ENCODE assay signal across 20 cellular contexts in genomic region chr16:53785044-53785443, GRCh38.
A peak's percentile ranks its signal among the peaks of the same experiment; 100 is the strongest.
DNase-seq lines count a peak whose midpoint lies in the region; ATAC-seq, FAIRE-seq and TF ChIP-seq lines count a peak whose summit lies in the region.
"Had no signal": no experiment of that assay in that cellular context is flagged by ENCODE, and none has a peak within 500 bp of the region (broad histone marks: within the 10 kb centered on the region; RNA-seq: fewer than 3 reads in every experiment).

No MANE protein-coding gene starts in this region.

- H3K4me2 ChIP-seq in GM23248 (ENCODE audit: unreplicated experiment) (no peak overlapping the region), keratinocyte (ENCODE audit: control insufficient read depth, extremely low read depth, insufficient read depth, low read depth, low read length) (no peak overlapping the region)

- no peaks in the 10 kb centered on the region for H3K27me3 Mint-ChIP-seq in activated CD8-positive, alpha-beta T cell treated with anti-CD3 and anti-CD28 coated beads for 36 hours
- H3K27me3 Mint-ChIP-seq: progenitor cell of endocrine pancreas had no signal

- no peak for ATAC-seq in activated CD8-positive, alpha-beta T cell treated with anti-CD3 and anti-CD28 coated beads for 36 hours
- ATAC-seq: left colon had no signal

- peak; percentile 53 for DNase-seq in GM23248
- peak; percentile 22 for DNase-seq in NCI-H2171 (lab: John Stamatoyannopoulos, UW)
- DNase-seq in adipocyte (ENCODE audit: low read depth), result peak; percentile 76
- no peak for DNase-seq in keratinocyte (ENCODE audit: low read depth, low spot score)
- DNase-seq in Ammon's horn (ENCODE audit: low spot score), result no peak
- DNase-seq in activated CD8-positive, alpha-beta T cell treated with anti-CD3 and anti-CD28 coated beads for 36 hours, result no peak
- DNase-seq in anterior cingulate cortex (lab: John Stamatoyannopoulos, UW), result no peak
- DNase-seq in adrenal gland, result no peak
- DNase-seq: activated CD4-positive, alpha-beta T cell treated with anti-CD3 and anti-CD28 coated beads for 1 hour; AML-193; central memory CD4-positive, alpha-beta T cell; COR-L47; effector memory CD4-positive, alpha-beta T cell; left colon; midbrain; NCI-H1436; NCI-H524 treated with DMSO at 0.1 percent for 48 hours; Peyer's patch had no signal

- H3K4me1 ChIP-seq in GM23248 (ENCODE audit: insufficient read depth) (peaks cover 35% of the 10 kb centered on the region), adipocyte (ENCODE audit: control insufficient read depth, insufficient read depth, low read length) (peaks cover 37% of the 10 kb centered on the region), keratinocyte (ENCODE audit: control insufficient read depth, extremely low read depth, insufficient read depth, low read length) (peaks cover 57% of the 10 kb centered on the region), adrenal gland (replicated peaks in 1 of 2) (peaks cover 0 to 23% of the 10 kb centered on the region in 2 donors)
- H3K4me1 ChIP-seq: Peyer's patch had no signal

- no peaks in the 10 kb centered on the region for H3K9me3 Mint-ChIP-seq in activated CD8-positive, alpha-beta T cell treated with anti-CD3 and anti-CD28 coated beads for 36 hours

- intact Hi-C loops in activated CD8-positive, alpha-beta T cell treated with anti-CD3 and anti-CD28 coated beads for 36 hours (cut with micrococcal nuclease), result no loop called here
- intact Hi-C loops in adrenal gland (cut with DNase I), result no loop called here

- no peak for FAIRE-seq in keratinocyte (lab: Jason Lieb, UNC)

- H3K9me1 ChIP-seq in keratinocyte (ENCODE audit: control insufficient read depth, extremely low read depth, insufficient read depth, low read length), result no peaks in the 10 kb centered on the region

- peaks cover 38% of the 10 kb centered on the region for H3K4me1 Mint-ChIP-seq in activated CD8-positive, alpha-beta T cell treated with anti-CD3 and anti-CD28 coated beads for 36 hours (ENCODE audit: low read depth)

- no peak overlapping the region for H3K27ac Mint-ChIP-seq in activated CD8-positive, alpha-beta T cell treated with anti-CD3 and anti-CD28 coated beads for 36 hours
- H3K27ac Mint-ChIP-seq: progenitor cell of endocrine pancreas had no signal

- H3K36me3 Mint-ChIP-seq in activated CD8-positive, alpha-beta T cell treated with anti-CD3 and anti-CD28 coated beads for 36 hours (ENCODE audit: low read depth), result peaks cover 2% of the 10 kb centered on the region

- in situ Hi-C loops in GM23248 (cut with MboI), result no loop called here

- POLR2A ChIA-PET in activated CD8-positive, alpha-beta T cell treated with anti-CD3 and anti-CD28 coated beads for 36 hours (lab: Charles Lee), result interaction anchor here (0.7 kb wide), 1 partner anchor 62 kb away, joined by 3 read pairs; no protein-coding TSS in a partner anchor

- H3F3A ChIP-seq in GM23248 (ENCODE audit: insufficient read depth), result peaks cover 12% of the 10 kb centered on the region

- H4K20me1 ChIP-seq in GM23248 (ENCODE audit: insufficient read depth) (no peaks in the 10 kb centered on the region), keratinocyte (ENCODE audit: control insufficient read depth, extremely low read depth, insufficient read depth, low read length) (no peaks in the 10 kb centered on the region)

- H3K9me3 ChIP-seq in GM23248 (ENCODE audit: low read depth), result no peaks in the 10 kb centered on the region
- H3K9me3 ChIP-seq in adipocyte (ENCODE audit: control insufficient read depth, low read length), result no peaks in the 10 kb centered on the region
- no peaks in the 10 kb centered on the region for H3K9me3 ChIP-seq in keratinocyte (ENCODE audit: control insufficient read depth, low read depth, low read length)
- H3K9me3 ChIP-seq in adrenal gland (replicated peaks in 1 of 3), result no peaks in the 10 kb centered on the region
- H3K9me3 ChIP-seq: Peyer's patch, suprapubic skin had no signal

- H3K4me3 ChIP-seq in GM23248 (no peak overlapping the region), adipocyte (ENCODE audit: low read length) (no peak overlapping the region), keratinocyte (ENCODE audit: control insufficient read depth in 2 of 3, extremely low read depth in 1 of 3, insufficient read depth in 2 of 3, low read depth in 1 of 3, low read length in 3 of 3) (no peak overlapping the region), adrenal gland (no peak overlapping the region)
- H3K4me3 ChIP-seq: Peyer's patch, suprapubic skin had no signal

- H3K9me2 ChIP-seq in GM23248 (ENCODE audit: insufficient read depth), result no peaks in the 10 kb centered on the region

- H3K27me3 ChIP-seq in GM23248 (replicated peaks; ENCODE audit: insufficient read depth), result no peaks in the 10 kb centered on the region
- no peaks in the 10 kb centered on the region for H3K27me3 ChIP-seq in adipocyte (replicated peaks; ENCODE audit: control insufficient read depth, insufficient read depth, low read length)
- no peaks in the 10 kb centered on the region for H3K27me3 ChIP-seq in keratinocyte (ENCODE audit: control insufficient read depth, extremely low read depth, insufficient read depth, low read length)
- H3K27me3 ChIP-seq in adrenal gland, result no peaks in the 10 kb centered on the region
- H3K27me3 ChIP-seq: Peyer's patch, suprapubic skin had no signal

- CTCF ChIA-PET in activated CD8-positive, alpha-beta T cell treated with anti-CD3 and anti-CD28 coated beads for 36 hours (lab: Charles Lee), result interaction anchor here (2.3 kb wide), 1 partner anchor 42 kb away, joined by 7 read pairs; no protein-coding TSS in a partner anchor

- H3K4me3 Mint-ChIP-seq in activated CD8-positive, alpha-beta T cell treated with anti-CD3 and anti-CD28 coated beads for 36 hours, result no peak overlapping the region

- H3K27ac ChIP-seq in GM23248, result no peak overlapping the region
- peak overlapping the region; percentile 88 for H3K27ac ChIP-seq in keratinocyte (ENCODE audit: control insufficient read depth, insufficient read depth, low read length)
- no peak overlapping the region for H3K27ac ChIP-seq in adrenal gland
- H3K27ac ChIP-seq: Peyer's patch, suprapubic skin had no signal

- TF ChIP-seq POLR2A in adrenal gland (IDR thresholded peaks at IDR 0.05), result no peak

- H2AFZ ChIP-seq in GM23248 (no peak overlapping the region), keratinocyte (ENCODE audit: control insufficient read depth, low read length) (no peak overlapping the region)

- H3K9ac ChIP-seq in GM23248 (no peak overlapping the region), adipocyte (ENCODE audit: low read length) (no peak overlapping the region), keratinocyte (ENCODE audit: control insufficient read depth, extremely low read depth, insufficient read depth, low read length) (peak overlapping the region; percentile 59)

- H3K36me3 ChIP-seq in GM23248 (ENCODE audit: low read depth) (no peaks in the 10 kb centered on the region), adipocyte (ENCODE audit: control insufficient read depth, insufficient read depth, low read length, severe bottlenecking) (no peaks in the 10 kb centered on the region), keratinocyte (ENCODE audit: control insufficient read depth in 2 of 2, extremely low read depth in 1 of 2, insufficient read depth in 2 of 2, low read length in 2 of 2) (no peaks in the 10 kb centered on the region), adrenal gland (replicated peaks in 1 of 2) (no peaks in the 10 kb centered on the region)
- H3K36me3 ChIP-seq: Peyer's patch, suprapubic skin had no signal

- dilution Hi-C loops in keratinocyte (cut with MboI; ENCODE audit: extremely low pct_ligation_motif_present, low sequenced_read_pairs), result no loop called here

- H3K79me2 ChIP-seq in GM23248 (ENCODE audit: insufficient read depth) (peaks cover 86% of the 10 kb centered on the region), keratinocyte (ENCODE audit: control insufficient read depth, insufficient read depth, low read length) (peaks cover 29% of the 10 kb centered on the region)

- TF ChIP-seq CTCF in keratinocyte (optimal IDR thresholded peaks at IDR 0.05 in 1 of 3, IDR thresholded peaks at IDR 0.05 in 1 of 3, conservative IDR thresholded peaks at IDR 0.05 in 1 of 3; ENCODE audit: extremely low read depth in 1 of 3, insufficient read depth in 2 of 3, low read length in 3 of 3), result no peak
- no peak for TF ChIP-seq CTCF in activated CD8-positive, alpha-beta T cell treated with anti-CD3 and anti-CD28 coated beads for 36 hours (IDR thresholded peaks at IDR 0.05)
- no peak for TF ChIP-seq CTCF in adrenal gland (IDR thresholded peaks at IDR 0.05)

Comparison
In these comparisons a context has a peak if more than half of its experiments do, and no peak if none do; other contexts are left out.
1. DNase-seq: peak in GM23248 (single experiment), NCI-H2171 (single experiment) and adipocyte (single experiment); none in keratinocyte (single experiment), Ammon's horn (single experiment), activated CD8-positive, alpha-beta T cell treated with anti-CD3 and anti-CD28 coated beads for 36 hours (single experiment), anterior cingulate cortex (0 of 58) and adrenal gland (0 of 7).